14 cellular contexts compared by ENCODE assay signal in genomic region chr5:132060501-132061161, GRCh38. TPM values are rescaled to one million over a fixed set of nuclear protein-coding genes. Genes with fewer than 3 reads are reported as not detected.
A peak's percentile ranks its signal among the peaks of the same experiment; 100 is the strongest.
DNase-seq lines count a peak whose midpoint lies in the region; TF ChIP-seq lines count a peak whose summit lies in the region.
"Had no signal": no experiment of that assay in that cellular context is flagged by ENCODE, and none has a peak within 500 bp of the region (broad histone marks: within the 10 kb centered on the region; RNA-seq: fewer than 3 reads in every experiment).

TSS of gene IL3 (plus strand) at chr5:132060655. CDS start at chr5:132060707, 52 bp downstream.

- intact Hi-C loops in transverse colon (cut with DNase I; ENCODE audit: low total_unique reads), result no loop called here

- H3K4me3 Mint-ChIP-seq in activated naive CD4-positive, alpha-beta T cell treated with anti-CD3 and anti-CD28 coated beads, Interleukin-2, amount 10 ng/mL, durations not matched to agents 7 days and 5 days, result no peak within 1 kb of the TSS
- H3K4me3 Mint-ChIP-seq: mesothelial cell of epicardium had no signal

- no peaks in the 10 kb centered on the region for H3K36me3 ChIP-seq in transverse colon
- H3K36me3 ChIP-seq: ascending aorta had no signal

- H3K27ac ChIP-seq in transverse colon, result no peak within 1 kb of the TSS
- H3K27ac ChIP-seq: ascending aorta had no signal

- H3K27me3 ChIP-seq in transverse colon, result no peaks in the 10 kb centered on the region
- H3K27me3 ChIP-seq: ascending aorta had no signal

- no peaks in the 10 kb centered on the region for H3K4me1 ChIP-seq in transverse colon
- H3K4me1 ChIP-seq: ascending aorta had no signal

- H3K27ac Mint-ChIP-seq in activated naive CD4-positive, alpha-beta T cell treated with anti-CD3 and anti-CD28 coated beads, Interleukin-2, amount 10 ng/mL, durations not matched to agents 7 days and 5 days, result peak within 1 kb of the TSS; percentile 24
- H3K27ac Mint-ChIP-seq: mesothelial cell of epicardium had no signal

- H3K9me3 Mint-ChIP-seq in activated naive CD4-positive, alpha-beta T cell treated with anti-CD3 and anti-CD28 coated beads, Interleukin-2, amount 10 ng/mL, durations not matched to agents 7 days and 5 days, result no peaks in the 10 kb centered on the region
- H3K9me3 Mint-ChIP-seq: mesothelial cell of epicardium had no signal

- DNase-seq in activated naive CD4-positive, alpha-beta T cell treated with anti-CD3 and anti-CD28 coated beads, Interleukin-2, amount 10 ng/mL, durations not matched to agents 7 days and 5 days, result peak; percentile 13
- no peak for DNase-seq in activated naive CD4-positive, alpha-beta T cell (lab: John Stamatoyannopoulos, UW)
- DNase-seq in islet precursor cell (peak; percentile 37), transverse colon (peak; percentile 3), foreskin fibroblast (no peak), SHP77 treated with DMSO at 0.1 percent for 48 hours (lab: John Stamatoyannopoulos, UW) (no peak), NOMO-1 treated with dmso at 0.1 percent for 144 hours (lab: John Stamatoyannopoulos, UW; ENCODE audit: unreplicated experiment) (no peak)
- DNase-seq: NCI-H1092 treated with DMSO at 0.1 percent for 48 hours, NCI-H446, PC-3, trophoblast cell had no signal

- TF ChIP-seq EP300 in transverse colon (IDR thresholded peaks at IDR 0.05; ENCODE audit: low read depth), result no peak

- CTCF ChIA-PET in activated naive CD4-positive, alpha-beta T cell treated with anti-CD3 and anti-CD28 coated beads, Interleukin-2, amount 10 ng/mL, durations not matched to agents 7 days and 5 days (lab: Charles Lee), result interaction anchor here (3.5 to 5.7 kb wide), 4 partner anchors 48 to 471 kb away, joined by 11 to 64 read pairs (median 34); no protein-coding TSS in a partner anchor
- CTCF ChIA-PET in activated CD8-positive, alpha-beta memory T cell treated with anti-CD3 and anti-CD28 coated beads for 36 hours (lab: Charles Lee), result interaction anchor here (0.6 to 1.0 kb wide), 2 partner anchors 61 to 177 kb away, joined by 3 read pairs; no protein-coding TSS in a partner anchor

- POLR2A ChIA-PET in activated CD8-positive, alpha-beta memory T cell treated with anti-CD3 and anti-CD28 coated beads for 36 hours (lab: Charles Lee), result no interaction called here

- 92% methylated on average over 4 to 16 of the region's 16 CpGs for WGBS in transverse colon (ENCODE audit: low coverage in 1 of 2), 2 donors

- H3K4me3 ChIP-seq in transverse colon (no peak within 1 kb of the TSS), foreskin fibroblast (ENCODE audit: low read depth in 1 of 2, low read length in 2 of 2) (no peak within 1 kb of the TSS)
- H3K4me3 ChIP-seq: ascending aorta had no signal

- H3K36me3 Mint-ChIP-seq in activated naive CD4-positive, alpha-beta T cell treated with anti-CD3 and anti-CD28 coated beads, Interleukin-2, amount 10 ng/mL, durations not matched to agents 7 days and 5 days, result no peaks in the 10 kb centered on the region
- H3K36me3 Mint-ChIP-seq: mesothelial cell of epicardium had no signal

- TF ChIP-seq CTCF in transverse colon (IDR thresholded peaks at IDR 0.05), result no peak
- no peak for TF ChIP-seq CTCF in foreskin fibroblast (IDR thresholded peaks at IDR 0.05; ENCODE audit: low read depth, low read length)

- no peak for TF ChIP-seq POLR2A in transverse colon (IDR thresholded peaks at IDR 0.05)

- in situ Hi-C loops in transverse colon (cut with MboI; ENCODE audit: low pct_ligation_motif_present in 1 of 4, low pct_unique_long_range_greater_than_20kb in 1 of 4, low sequenced_read_pairs in 3 of 4), result no loop called here

- peaks cover 60% of the 10 kb centered on the region for H3K27me3 Mint-ChIP-seq in activated naive CD4-positive, alpha-beta T cell treated with anti-CD3 and anti-CD28 coated beads, Interleukin-2, amount 10 ng/mL, durations not matched to agents 7 days and 5 days

- H3K4me1 Mint-ChIP-seq in activated naive CD4-positive, alpha-beta T cell treated with anti-CD3 and anti-CD28 coated beads, Interleukin-2, amount 10 ng/mL, durations not matched to agents 7 days and 5 days, result peaks cover 54% of the 10 kb centered on the region

- no peaks in the 10 kb centered on the region for H3K9me3 ChIP-seq in transverse colon
- H3K9me3 ChIP-seq: ascending aorta had no signal

RNA-seq across cellular contexts. Expression of gene IL3, which starts in this region (rescaled TPM):
- 10 to 100 TPM; 68.0 to 68.7 TPM for total RNA-seq in activated CD8-positive, alpha-beta memory T cell treated with anti-CD3 and anti-CD28 coated beads for 36 hours
- total RNA-seq in transverse colon, result not detected
- total RNA-seq: ascending aorta, mesothelial cell of epicardium, PC-3 had no signal

Comparison
In these comparisons a context has a peak if more than half of its experiments do, and no peak if none do; other contexts are left out.
1. RNA of gene IL3 (total RNA-seq): 68.0 to 68.7 TPM in activated CD8-positive, alpha-beta memory T cell treated with anti-CD3 and anti-CD28 coated beads for 36 hours; not detected in transverse colon; every median in the first group is over 10 times any median in the second.
2. DNase-seq: peak in activated naive CD4-positive, alpha-beta T cell treated with anti-CD3 and anti-CD28 coated beads, Interleukin-2, amount 10 ng/mL, durations not matched to agents 7 days and 5 days (single experiment) and islet precursor cell (single experiment); none in activated naive CD4-positive, alpha-beta T cell (0 of 4), foreskin fibroblast (0 of 2), SHP77 treated with DMSO at 0.1 percent for 48 hours (single experiment) and NOMO-1 treated with dmso at 0.1 percent for 144 hours (single experiment).
3. Peak in DNase-seq in transverse colon; RNA of the gene not detected or under 1 TPM.